9 cellular contexts compared by ENCODE assay signal in the genomic region with DNA sequence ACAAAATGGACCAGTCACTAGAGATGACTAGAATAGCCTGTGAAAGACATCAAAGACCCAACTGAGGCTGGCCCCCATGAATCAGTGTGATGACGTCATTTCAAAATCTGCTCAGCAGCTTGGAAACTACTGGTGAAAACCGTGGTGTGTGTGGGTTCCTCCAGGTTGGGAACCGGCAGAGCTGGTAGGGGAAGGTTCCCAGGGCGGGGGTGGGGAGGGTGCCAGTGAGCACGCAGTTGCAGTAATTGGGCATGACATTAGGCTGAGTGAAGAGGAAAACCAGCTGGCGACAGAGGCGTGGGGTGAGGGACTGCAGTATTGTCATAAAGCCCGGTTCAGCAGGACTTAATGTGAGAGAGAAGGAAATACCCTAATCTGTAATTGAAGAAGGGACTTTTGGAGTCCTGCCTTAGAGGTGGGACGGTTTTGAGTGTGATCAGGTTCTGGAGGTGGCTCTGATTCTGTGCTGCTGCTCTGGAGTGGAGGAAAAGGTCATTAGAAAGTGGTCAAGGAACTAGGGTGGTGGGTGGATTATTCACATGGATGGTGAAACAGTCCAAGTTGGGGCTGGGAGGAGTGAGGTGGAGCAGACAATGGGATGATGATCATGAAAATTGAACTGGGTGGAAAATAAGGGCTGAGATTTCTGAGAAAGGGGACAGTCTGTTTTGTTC. TPM values are rescaled to one million over a fixed set of nuclear protein-coding genes. Genes with fewer than 3 reads are reported as not detected.
DNase-seq lines count a peak whose midpoint lies in the region; ATAC-seq and TF ChIP-seq lines count a peak whose summit lies in the region.
"Had no signal": no experiment of that assay in that cellular context is flagged by ENCODE, and none has a peak within 500 bp of the region (broad histone marks: within the 10 kb centered on the region; RNA-seq: fewer than 3 reads in every experiment).

No MANE protein-coding gene starts in this region.

- intact Hi-C loops in heart right ventricle (cut with DNase I): loop anchor here in 8 of 10 donors (2.0 to 10.0 kb wide), 10 partner anchors 126 to 739 kb away; a partner anchor contains a TSS

- peaks cover 0 to 45% (median 17%) of the 10 kb centered on the region in 9 donors for H3K36me3 ChIP-seq in heart right ventricle

- H3K9me3 Mint-ChIP-seq in activated CD4-positive, alpha-beta T cell treated with anti-CD3 and anti-CD28 coated beads, Interleukin-2, amount 10 ng/mL, durations not matched to agents 7 days and 5 days: no peaks in the 10 kb centered on the region

- H3K4me3 ChIP-seq in heart right ventricle: no peak overlapping the region

- H3K4me3 Mint-ChIP-seq in activated CD4-positive, alpha-beta T cell treated with anti-CD3 and anti-CD28 coated beads, Interleukin-2, amount 10 ng/mL, durations not matched to agents 7 days and 5 days: no peak overlapping the region

- H3K4me1 ChIP-seq in heart right ventricle: peaks cover 0 to 35% (median 12%) of the 10 kb centered on the region in 9 donors

- POLR2A ChIA-PET in activated CD4-positive, alpha-beta T cell treated with anti-CD3 and anti-CD28 coated beads, Interleukin-2, amount 10 ng/mL, durations not matched to agents 7 days and 5 days (lab: Charles Lee): no interaction called here

- peaks cover 0 to 5% (median 0%) of the 10 kb centered on the region in 7 donors for H3K27me3 ChIP-seq in heart right ventricle

- peak overlapping the region; percentile 27 for H3K27ac Mint-ChIP-seq in activated CD4-positive, alpha-beta T cell treated with anti-CD3 and anti-CD28 coated beads, Interleukin-2, amount 10 ng/mL, durations not matched to agents 7 days and 5 days

- DNase-seq in activated T-cell treated with anti-CD3 and anti-CD28 coated beads for 24 hours (ENCODE audit: low read depth): peak; percentile 30
- DNase-seq in activated T-cell treated with anti-CD3 and anti-CD28 coated beads, Interleukin-2, amount 50 U/mL, for 1 hour: no peak
- DNase-seq in activated CD4-positive, alpha-beta T cell treated with anti-CD3 and anti-CD28 coated beads, Interleukin-2, amount 10 ng/mL, durations not matched to agents 7 days and 5 days: no peak
- no peak for DNase-seq in heart right ventricle
- DNase-seq in stimulated activated CD8-positive, alpha-beta memory T cell treated with anti-CD3 and anti-CD28 coated beads, Interleukin-7, amount 100 ng/mL, for 24 hours (ENCODE audit: low read depth): peak; percentile 4
- DNase-seq in mesenteric fat pad (ENCODE audit: low spot score): no peak
- no peak for DNase-seq in DMS153 (lab: John Stamatoyannopoulos, UW)
- DNase-seq: right cardiac atrium had no signal

- no peaks in the 10 kb centered on the region for H3K27me3 Mint-ChIP-seq in activated CD4-positive, alpha-beta T cell treated with anti-CD3 and anti-CD28 coated beads, Interleukin-2, amount 10 ng/mL, durations not matched to agents 7 days and 5 days

- H3K9me3 ChIP-seq in heart right ventricle: no peaks in the 10 kb centered on the region

- peak overlapping the region in 9 of 10 donors; percentile 34 to 77 (median 59) for H3K27ac ChIP-seq in heart right ventricle

- TF ChIP-seq CTCF in heart right ventricle (IDR thresholded peaks at IDR 0.05): no peak

- 38 to 48% methylated on average over 9 of the region's 9 CpGs for WGBS in heart right ventricle, 2 donors

- H3K36me3 Mint-ChIP-seq in activated CD4-positive, alpha-beta T cell treated with anti-CD3 and anti-CD28 coated beads, Interleukin-2, amount 10 ng/mL, durations not matched to agents 7 days and 5 days (ENCODE audit: low read depth): no peaks in the 10 kb centered on the region

- CTCF ChIA-PET in activated CD4-positive, alpha-beta T cell treated with anti-CD3 and anti-CD28 coated beads, Interleukin-2, amount 10 ng/mL, durations not matched to agents 7 days and 5 days (lab: Charles Lee): interaction anchor here (1.6 kb wide), 1 partner anchor 395 kb away, joined by 4 read pairs; no protein-coding TSS in a partner anchor

- H3K4me1 Mint-ChIP-seq in activated CD4-positive, alpha-beta T cell treated with anti-CD3 and anti-CD28 coated beads, Interleukin-2, amount 10 ng/mL, durations not matched to agents 7 days and 5 days: peaks cover 10% of the 10 kb centered on the region

- ATAC-seq in HG02981 (IDR thresholded peaks at IDR 0.05; ENCODE audit: unreplicated experiment) (peak; percentile 66), heart right ventricle (peak; percentile 12 to 62 (median 36))

RNA-seq across cellular contexts. Expression of a gene that starts 52.0 kb away (rescaled TPM):
- 10 to 100 TPM; 34.9 to 40.6 TPM for total RNA-seq in activated CD4-positive, alpha-beta T cell treated with anti-CD3 and anti-CD28 coated beads, Interleukin-2, amount 10 ng/mL, durations not matched to agents 7 days and 5 days
- total RNA-seq in heart right ventricle (10 to 100 TPM in 1 of 10 donors, 1 to 10 TPM in 9; 1.2 to 10.6 (median 3.8) TPM), mesenteric fat pad (30.2 TPM)
- polyA plus RNA-seq in heart right ventricle: 10 to 100 TPM in 1 of 2 donors, 1 to 10 TPM in 1; 1.7 to 10.8 TPM

Comparison
In these comparisons a context has a peak if more than half of its experiments do, and no peak if none do; other contexts are left out.
1. DNase-seq: peak in activated T-cell treated with anti-CD3 and anti-CD28 coated beads for 24 hours (single experiment) and stimulated activated CD8-positive, alpha-beta memory T cell treated with anti-CD3 and anti-CD28 coated beads, Interleukin-7, amount 100 ng/mL, for 24 hours (single experiment); none in activated T-cell treated with anti-CD3 and anti-CD28 coated beads, Interleukin-2, amount 50 U/mL, for 1 hour (single experiment), activated CD4-positive, alpha-beta T cell treated with anti-CD3 and anti-CD28 coated beads, Interleukin-2, amount 10 ng/mL, durations not matched to agents 7 days and 5 days (single experiment), heart right ventricle (0 of 2), mesenteric fat pad (single experiment) and DMS153 (single experiment).